1 cellular context compared by ENCODE assay signal in genomic region chr1:1019122-1019999, GRCh38.
TF ChIP-seq lines count a peak whose summit lies in the region.

No MANE protein-coding gene starts in this region.

TF ChIP-seq in HepG2, 621 proteins besides CTCF, POLR2A, EP300 and RAD21 (continues in another document):
- no peak for TF ChIP-seq ZBTB43 (CRISPR knock-in tag; conservative IDR thresholded peaks at IDR 0.05)
- no peak for TF ChIP-seq TCF7L2 (IDR thresholded peaks at IDR 0.05; ENCODE audit: low read depth, low read length)
- TF ChIP-seq HOXA9 (CRISPR knock-in tag; IDR thresholded peaks at IDR 0.05; ENCODE audit: borderline replicate concordance) = no peak
- TF ChIP-seq JUND (CRISPR knock-in tag; IDR thresholded peaks at IDR 0.05) = no peak
- no peak for TF ChIP-seq SRSF4 (IDR thresholded peaks at IDR 0.05; ENCODE audit: low read depth, low read length, poor library complexity, severe bottlenecking)
- no peak for TF ChIP-seq ZNF737 (CRISPR knock-in tag; IDR thresholded peaks at IDR 0.05; ENCODE audit: borderline replicate concordance)
- TF ChIP-seq ATRX (CRISPR knock-in tag; IDR thresholded peaks at IDR 0.05; ENCODE audit: borderline replicate concordance) = no peak
- TF ChIP-seq RELA (CRISPR knock-in tag; IDR thresholded peaks at IDR 0.05) = no peak
- TF ChIP-seq ZNF567 (CRISPR knock-in tag; IDR thresholded peaks at IDR 0.05; ENCODE audit: borderline replicate concordance) = no peak
- TF ChIP-seq NR3C1 (CRISPR knock-in tag; IDR thresholded peaks at IDR 0.05) = no peak
- TF ChIP-seq ZBTB25 (CRISPR knock-in tag; IDR thresholded peaks at IDR 0.05) = peak; percentile 72; the same call in 1 of the 2 replicates
- no peak for TF ChIP-seq ZNF720 (CRISPR knock-in tag; IDR thresholded peaks at IDR 0.05)
- peak; percentile 18; the same call in 1 of the 2 replicates for TF ChIP-seq STAG1 (CRISPR knock-in tag; IDR thresholded peaks at IDR 0.05)
- no peak for TF ChIP-seq RFXAP (CRISPR knock-in tag; IDR thresholded peaks at IDR 0.05; ENCODE audit: borderline replicate concordance)
- TF ChIP-seq ZBTB40 (IDR thresholded peaks at IDR 0.05) = no peak
- no peak for TF ChIP-seq ZBTB40 (CRISPR knock-in tag; IDR thresholded peaks at IDR 0.05)
- TF ChIP-seq MED13 (CRISPR knock-in tag; IDR thresholded peaks at IDR 0.05) = no peak
- no peak for TF ChIP-seq ZNF644 (CRISPR knock-in tag; IDR thresholded peaks at IDR 0.05; ENCODE audit: low read depth)
- no peak for TF ChIP-seq ZNF766 (CRISPR knock-in tag; IDR thresholded peaks at IDR 0.05; ENCODE audit: borderline replicate concordance)
- no peak for TF ChIP-seq TEAD3 (CRISPR knock-in tag; optimal IDR thresholded peaks at IDR 0.05; ENCODE audit: borderline replicate concordance)
- peak; percentile 65 for TF ChIP-seq SP4 (CRISPR knock-in tag; IDR thresholded peaks at IDR 0.05)
- TF ChIP-seq GMEB1 (CRISPR knock-in tag; IDR thresholded peaks at IDR 0.05; ENCODE audit: borderline replicate concordance) = no peak
- TF ChIP-seq ZNF383 (CRISPR knock-in tag; IDR thresholded peaks at IDR 0.05; ENCODE audit: borderline replicate concordance) = no peak
- TF ChIP-seq ARHGAP35 (CRISPR knock-in tag; IDR thresholded peaks at IDR 0.05; ENCODE audit: borderline replicate concordance) = no peak
- TF ChIP-seq HMGXB3 (CRISPR knock-in tag; IDR thresholded peaks at IDR 0.05; ENCODE audit: borderline replicate concordance) = no peak
- no peak for TF ChIP-seq NRL (CRISPR knock-in tag; IDR thresholded peaks at IDR 0.05; ENCODE audit: borderline replicate concordance)
- no peak for TF ChIP-seq CC2D1A (CRISPR knock-in tag; IDR thresholded peaks at IDR 0.05)
- no peak for TF ChIP-seq KMT2B (CRISPR knock-in tag; IDR thresholded peaks at IDR 0.05)
- TF ChIP-seq HNRNPLL (IDR thresholded peaks at IDR 0.05; ENCODE audit: low read depth, low read length, poor library complexity, severe bottlenecking) = peak; percentile 32
- no peak for TF ChIP-seq MAX (IDR thresholded peaks at IDR 0.05)
- TF ChIP-seq GRHL1 (CRISPR knock-in tag; conservative IDR thresholded peaks at IDR 0.05) = no peak
- TF ChIP-seq ZNF660 (CRISPR knock-in tag; IDR thresholded peaks at IDR 0.05; ENCODE audit: borderline replicate concordance, low read depth) = no peak
- no peak for TF ChIP-seq MATR3 (CRISPR knock-in tag; IDR thresholded peaks at IDR 0.05)
- no peak for TF ChIP-seq MTF2 (CRISPR knock-in tag; IDR thresholded peaks at IDR 0.05; ENCODE audit: borderline replicate concordance)
- TF ChIP-seq ZNF101 (CRISPR knock-in tag; IDR thresholded peaks at IDR 0.05; ENCODE audit: borderline replicate concordance, low read depth) = no peak
- no peak for TF ChIP-seq MNT (IDR thresholded peaks at IDR 0.05)
- TF ChIP-seq ZNF713 (CRISPR knock-in tag; IDR thresholded peaks at IDR 0.05) = no peak
- TF ChIP-seq KLF16 (CRISPR knock-in tag; IDR thresholded peaks at IDR 0.05) = no peak
- TF ChIP-seq GLI4 (CRISPR knock-in tag; IDR thresholded peaks at IDR 0.05; ENCODE audit: borderline replicate concordance) = no peak
- peak; percentile 91 for TF ChIP-seq MAZ (IDR thresholded peaks at IDR 0.05; ENCODE audit: borderline replicate concordance, low read depth, low read length)
- peak; percentile 7; the same call in 1 of the 2 replicates for TF ChIP-seq MAZ (CRISPR knock-in tag; IDR thresholded peaks at IDR 0.05; ENCODE audit: low read depth)
- TF ChIP-seq ZKSCAN8 (CRISPR knock-in tag; IDR thresholded peaks at IDR 0.05; ENCODE audit: borderline replicate concordance) = no peak
- TF ChIP-seq NPAS2 (CRISPR knock-in tag; IDR thresholded peaks at IDR 0.05; ENCODE audit: borderline replicate concordance) = no peak
